8 cellular contexts compared by ENCODE assay signal in the genomic region with DNA sequence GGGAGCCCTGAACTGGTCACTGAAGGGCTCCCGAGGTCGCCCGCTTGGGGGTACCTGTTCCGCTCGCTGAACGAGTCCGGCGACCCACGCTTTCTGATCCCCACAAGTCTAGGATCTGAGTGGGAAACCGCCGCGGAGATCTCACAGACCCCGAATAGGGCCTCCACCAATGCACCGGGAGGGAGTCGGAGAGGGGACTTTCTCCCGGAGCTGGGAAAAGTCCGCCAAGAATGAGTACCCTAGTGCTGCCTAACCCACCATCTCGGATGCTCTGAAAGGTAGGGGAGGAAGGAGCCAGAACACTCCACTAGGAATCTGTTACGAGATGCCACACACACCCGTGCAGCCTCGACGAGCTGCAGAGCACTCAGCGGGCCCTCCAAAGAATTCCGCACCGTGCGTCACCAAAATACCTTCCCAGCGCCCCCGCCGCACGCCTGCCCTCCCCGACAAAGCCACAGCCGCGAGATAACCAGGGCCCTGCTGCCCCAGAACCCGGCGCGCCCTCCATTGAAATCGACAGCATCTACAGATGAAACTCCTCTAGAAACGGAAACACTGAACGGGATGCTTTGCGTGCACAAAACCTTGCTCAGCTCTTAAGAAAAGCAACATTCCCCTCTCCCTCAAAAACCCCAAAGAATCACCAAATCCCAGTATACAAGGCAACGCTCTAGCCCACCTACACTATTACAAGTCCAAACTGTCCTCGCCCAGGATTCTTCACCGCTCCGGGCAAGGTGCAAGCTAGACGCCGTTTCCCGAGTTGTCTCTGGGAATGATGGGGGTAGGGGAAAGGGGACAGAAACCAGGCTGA. TPM values are rescaled to one million over a fixed set of nuclear protein-coding genes. Genes with fewer than 3 reads are reported as not detected.
DNase-seq lines count a peak whose midpoint lies in the region; ATAC-seq and TF ChIP-seq lines count a peak whose summit lies in the region.
"Had no signal": no experiment of that assay in that cellular context is flagged by ENCODE, and none has a peak within 500 bp of the region (broad histone marks: within the 10 kb centered on the region; RNA-seq: fewer than 3 reads in every experiment).

No MANE protein-coding gene starts in this region.

- peak overlapping the region; percentile 77 to 92 for H3K4me3 Mint-ChIP-seq in H9
- peak overlapping the region; percentile 72 for H3K4me3 Mint-ChIP-seq in T-helper 1 cell treated with Interleukin-12 subunit alpha and Interleukin-12 subunit beta and Interleukin-4 antibody, amounts not matched to agents 30 μg/mL and 1 μg/mL, for 36 hours
- peak overlapping the region; percentile 77 for H3K4me3 Mint-ChIP-seq in natural killer cell treated with Interleukin-12 subunit alpha and Interleukin-12 subunit beta and Interleukin-15 and Interleukin-18, amount 100 ng/mL, for 72 hours

- peaks cover 55 to 62% of the 10 kb centered on the region in 2 experiments for H3K4me1 Mint-ChIP-seq in H9
- peaks cover 53% of the 10 kb centered on the region for H3K4me1 Mint-ChIP-seq in T-helper 1 cell treated with Interleukin-12 subunit alpha and Interleukin-12 subunit beta and Interleukin-4 antibody, amounts not matched to agents 30 μg/mL and 1 μg/mL, for 36 hours (ENCODE audit: low read depth)
- H3K4me1 Mint-ChIP-seq in natural killer cell treated with Interleukin-12 subunit alpha and Interleukin-12 subunit beta and Interleukin-15 and Interleukin-18, amount 100 ng/mL, for 72 hours (ENCODE audit: low read depth in 2 of 2) = peaks cover 42 to 51% of the 10 kb centered on the region in 2 donors

- ATAC-seq in natural killer cell treated with Interleukin-12 subunit alpha and Interleukin-12 subunit beta and Interleukin-15 and Interleukin-18, amount 100 ng/mL, for 72 hours = no peak
- ATAC-seq in GM21526 (IDR thresholded peaks at IDR 0.05; ENCODE audit: low FRiP score, unreplicated experiment) = no peak

- no peak overlapping the region for H4K5ac ChIP-seq in H9 (ENCODE audit: insufficient read length, low read depth, low read length)

- H2AK5ac ChIP-seq in H9 (ENCODE audit: insufficient read length, low read length) = no peak overlapping the region

- H2BK5ac ChIP-seq in H9 (ENCODE audit: insufficient read length, low read length) = no peak overlapping the region

- H3K14ac ChIP-seq in H9 (ENCODE audit: insufficient read depth, low read length) = no peak overlapping the region

- H2BK15ac ChIP-seq in H9 (ENCODE audit: low read depth, low read length) = no peak overlapping the region

- no peaks in the 10 kb centered on the region; a peak in 1 of 7 replicates for H3K36me3 Mint-ChIP-seq in H9 (ENCODE audit: insufficient read depth in 1 of 3, low read depth in 3 of 3)
- H3K36me3 Mint-ChIP-seq in T-helper 1 cell treated with Interleukin-12 subunit alpha and Interleukin-12 subunit beta and Interleukin-4 antibody, amounts not matched to agents 30 μg/mL and 1 μg/mL, for 36 hours (ENCODE audit: low read depth) = peaks cover 6% of the 10 kb centered on the region
- H3K36me3 Mint-ChIP-seq in natural killer cell treated with Interleukin-12 subunit alpha and Interleukin-12 subunit beta and Interleukin-15 and Interleukin-18, amount 100 ng/mL, for 72 hours = no peaks in the 10 kb centered on the region

- H3K4me2 ChIP-seq in H9 (ENCODE audit: insufficient read depth, insufficient read length, low read length) = peak overlapping the region; percentile 97

- H4K20me1 ChIP-seq in H9 (ENCODE audit: control insufficient read depth, insufficient read depth, insufficient read length) = no peaks in the 10 kb centered on the region

- no peak overlapping the region for H3T11ph ChIP-seq in H9 (ENCODE audit: low read length)

- H3K4me3 ChIP-seq in epithelial cell of proximal tubule (ENCODE audit: low read depth, low read length) = peak overlapping the region; percentile 49

- H3K23ac ChIP-seq in H9 (ENCODE audit: insufficient read length, low read depth, low read length) = no peak overlapping the region

- H3K79me2 ChIP-seq in H9 (ENCODE audit: insufficient read depth, low read length) = no peaks in the 10 kb centered on the region

- no peak overlapping the region for H4K91ac ChIP-seq in H9 (ENCODE audit: insufficient read length, low read depth, low read length)

- H2BK12ac ChIP-seq in H9 (ENCODE audit: insufficient read length, low read depth, low read length) = no peak overlapping the region

- no peak overlapping the region for H3K4ac ChIP-seq in H9 (ENCODE audit: low read depth, low read length)

- H3K27me3 ChIP-seq in H9 (ENCODE audit: insufficient read depth, low read length) = peaks cover 58% of the 10 kb centered on the region

- WGBS in H9 (ENCODE audit: extremely low coverage, insufficient read length, low lambda C conversion rate) = no CpG with 5 or more reads among the region's 47 CpGs

- peak overlapping the region in 1 of 3 experiments; percentile 33; a peak in 1 of 7 replicates for H3K27ac Mint-ChIP-seq in H9
- peak overlapping the region; percentile 42 for H3K27ac Mint-ChIP-seq in T-helper 1 cell treated with Interleukin-12 subunit alpha and Interleukin-12 subunit beta and Interleukin-4 antibody, amounts not matched to agents 30 μg/mL and 1 μg/mL, for 36 hours
- H3K27ac Mint-ChIP-seq in natural killer cell treated with Interleukin-12 subunit alpha and Interleukin-12 subunit beta and Interleukin-15 and Interleukin-18, amount 100 ng/mL, for 72 hours = no peak overlapping the region

- H3K9me3 Mint-ChIP-seq in H9 = no peaks in the 10 kb centered on the region; a peak in 2 of 5 replicates
- H3K9me3 Mint-ChIP-seq in T-helper 1 cell treated with Interleukin-12 subunit alpha and Interleukin-12 subunit beta and Interleukin-4 antibody, amounts not matched to agents 30 μg/mL and 1 μg/mL, for 36 hours = no peaks in the 10 kb centered on the region
- no peaks in the 10 kb centered on the region for H3K9me3 Mint-ChIP-seq in natural killer cell treated with Interleukin-12 subunit alpha and Interleukin-12 subunit beta and Interleukin-15 and Interleukin-18, amount 100 ng/mL, for 72 hours

- H2BK120ac ChIP-seq in H9 (ENCODE audit: low read depth, low read length, poor library complexity, severe bottlenecking) = no peak overlapping the region

- no peak overlapping the region for H3K56ac ChIP-seq in H9 (ENCODE audit: insufficient read length, low read depth, low read length)

- DNase-seq in H9 (peak; percentile 41), epithelial cell of proximal tubule (ENCODE audit: low read depth) (no peak), NCI-H2029 (lab: John Stamatoyannopoulos, UW) (no peak), substantia nigra (lab: John Stamatoyannopoulos, UW) (no peak)
- DNase-seq in natural killer cell treated with Interleukin-12 subunit alpha and Interleukin-12 subunit beta and Interleukin-15 and Interleukin-18, amount 100 ng/mL, for 72 hours (ENCODE audit: low spot score) = no peak

- H3K79me1 ChIP-seq in H9 (ENCODE audit: insufficient read depth, low read depth, low read length, poor library complexity, severe bottlenecking) = no peaks in the 10 kb centered on the region

- no peaks in the 10 kb centered on the region for H3K9me3 ChIP-seq in H9 (ENCODE audit: control insufficient read depth, low read depth, low read length)

- H3K23me2 ChIP-seq in H9 (ENCODE audit: insufficient read length, low read depth, low read length, poor library complexity, severe bottlenecking) = peaks cover 47% of the 10 kb centered on the region

- no peak overlapping the region for H3K27ac ChIP-seq in H9 (ENCODE audit: insufficient read length, low read depth, low read length)
- no peak overlapping the region for H3K27ac ChIP-seq in substantia nigra (ENCODE audit: low read depth, low read length, poor library complexity, severe bottlenecking)

- TF ChIP-seq CTCF in H9 (conservative IDR thresholded peaks at IDR 0.05) (no peak), epithelial cell of proximal tubule (conservative IDR thresholded peaks at IDR 0.05; ENCODE audit: low read depth, low read length) (no peak)

- H3K27me3 Mint-ChIP-seq in H9 (ENCODE audit: low read depth) = peaks cover 96% of the 10 kb centered on the region
- H3K27me3 Mint-ChIP-seq in T-helper 1 cell treated with Interleukin-12 subunit alpha and Interleukin-12 subunit beta and Interleukin-4 antibody, amounts not matched to agents 30 μg/mL and 1 μg/mL, for 36 hours (ENCODE audit: low read depth) = peaks cover 89% of the 10 kb centered on the region
- H3K27me3 Mint-ChIP-seq in natural killer cell treated with Interleukin-12 subunit alpha and Interleukin-12 subunit beta and Interleukin-15 and Interleukin-18, amount 100 ng/mL, for 72 hours = peaks cover 72 to 85% of the 10 kb centered on the region in 2 donors

- H2AFZ ChIP-seq in H9 (ENCODE audit: low read length) = peak overlapping the region; percentile 32

- no peak overlapping the region for H3K18ac ChIP-seq in H9 (ENCODE audit: insufficient read length, low read depth, low read length)

- no peak overlapping the region for H2BK20ac ChIP-seq in H9 (ENCODE audit: low read depth, low read length, poor library complexity, severe bottlenecking)

- no peak overlapping the region for H3K9ac ChIP-seq in H9 (ENCODE audit: extremely low read depth, insufficient read length, low read length)

- no peaks in the 10 kb centered on the region for H3K4me1 ChIP-seq in H9 (ENCODE audit: insufficient read depth, low read length)

- no peak overlapping the region for H4K8ac ChIP-seq in H9 (replicated peaks; ENCODE audit: insufficient read length, low read depth, low read length)

RNA-seq across cellular contexts. Expression of gene COL12A1, which starts 0.7 kb away (rescaled TPM):
- total RNA-seq in H9 (2021) = 0.96 and 1.4 TPM in 2 replicates
- 17.5 and 37.7 TPM in 2 replicates for total RNA-seq in epithelial cell of proximal tubule
- total RNA-seq in natural killer cell treated with Interleukin-12 subunit alpha and Interleukin-12 subunit beta and Interleukin-15 and Interleukin-18, amount 100 ng/mL, for 72 hours = not detected
- total RNA-seq: T-helper 1 cell treated with Interleukin-12 subunit alpha and Interleukin-12 subunit beta and Interleukin-4 antibody, amounts not matched to agents 30 ng/mL and 1 ng/mL, for 36 hours had no signal

RNA-seq across cellular contexts. Expression of gene COX7A2, which starts 38.4 kb away (rescaled TPM):
- 508 and 516 TPM in 2 replicates for total RNA-seq in H9 (2021)
- total RNA-seq in epithelial cell of proximal tubule = 322 and 342 TPM in 2 replicates
- 100 to 1,000 TPM; 108 to 521 TPM for total RNA-seq in natural killer cell treated with Interleukin-12 subunit alpha and Interleukin-12 subunit beta and Interleukin-15 and Interleukin-18, amount 100 ng/mL, for 72 hours
